In genomic region chr7:70590126-70590854, GRCh38 we compare ENCODE assay signal across 14 cellular contexts.
"Had no signal": no experiment of that assay in that cellular context is flagged by ENCODE, and none has a peak within 500 bp of the region (broad histone marks: within the 10 kb centered on the region; RNA-seq: fewer than 3 reads in every experiment).

No MANE protein-coding gene starts in this region.

- H3K9me3 ChIP-seq: right atrium auricular region had no signal

- H3K4me1 ChIP-seq: right atrium auricular region had no signal

- H3K4me3 ChIP-seq: right atrium auricular region, smooth muscle cell had no signal

- H3K36me3 ChIP-seq: brain microvascular endothelial cell, right atrium auricular region had no signal

- ATAC-seq: activated CD8-positive, alpha-beta memory T cell treated with anti-CD3 and anti-CD28 coated beads, Interleukin-2, amount 10 ng/mL, durations not matched to agents 7 days and 5 days; activated naive CD4-positive, alpha-beta T cell treated with anti-CD3 and anti-CD28 coated beads, Interleukin-2, amount 50 U/mL, for 72 hours; natural killer cell had no signal

- DNase-seq: activated CD4-positive, alpha-beta T cell treated with anti-CD3 and anti-CD28 coated beads, Interleukin-2, amount 50 U/mL, for 48 hours; activated CD4-positive, CD25-positive, alpha-beta regulatory T cell treated with anti-CD3 and anti-CD28 coated beads, Interleukin-2, amount 50 U/mL, for 72 hours; activated CD8-positive, alpha-beta memory T cell treated with anti-CD3 and anti-CD28 coated beads, Interleukin-2, amount 10 ng/mL, durations not matched to agents 7 days and 5 days; activated effector memory CD4-positive, alpha-beta T cell treated with anti-CD3 and anti-CD28 coated beads, Interleukin-2, amount 50 U/mL, for 16 hours; activated T-cell treated with anti-CD3 and anti-CD28 coated beads, Interleukin-2, amount 50 U/mL, for 24 hours; brain microvascular endothelial cell; endodermal cell; erythroblast; hypothalamus; natural killer cell; nucleus accumbens had no signal

- H3K27ac ChIP-seq: brain microvascular endothelial cell, right atrium auricular region had no signal

- H3K27me3 ChIP-seq: right atrium auricular region had no signal
